8 cellular contexts compared by ENCODE assay signal in genomic region chr20:46400828-46401477, GRCh38. TPM values are rescaled to one million over a fixed set of nuclear protein-coding genes. Genes with fewer than 3 reads are reported as not detected.
DNase-seq lines count a peak whose midpoint lies in the region; ATAC-seq and TF ChIP-seq lines count a peak whose summit lies in the region.

No MANE protein-coding gene starts in this region.

- H3K4me3 ChIP-seq in right lobe of liver (no peak overlapping the region), upper lobe of right lung (peak overlapping the region; percentile 23)

- DNase-seq in AG08396 (ENCODE audit: low spot score) (peak; percentile 23), KBM-7 (peak; percentile 61), amniotic epithelial cell (ENCODE audit: low read depth) (peak; percentile 69), right lobe of liver (no peak), upper lobe of right lung (no peak), iPS-NIHi11 (ENCODE audit: low spot score) (no peak), SK-N-DZ (ENCODE audit: low spot score) (no peak)

- intact Hi-C loops in right lobe of liver (cut with DNase I) (no loop called here), upper lobe of right lung (cut with DNase I) (no loop called here)

- in situ Hi-C loops in KBM-7 (cut with MboI; ENCODE audit: low pct_unique_long_range_greater_than_20kb, low sequenced_read_pairs), result no loop called here

- H3K36me3 ChIP-seq in right lobe of liver, result no peaks in the 10 kb centered on the region
- peaks cover 7% of the 10 kb centered on the region for H3K36me3 ChIP-seq in upper lobe of right lung

- H3K4me1 ChIP-seq in right lobe of liver (peaks cover 0 to 46% (median 28%) of the 10 kb centered on the region in 4 donors), upper lobe of right lung (peaks cover 74% of the 10 kb centered on the region)

- WGBS in right lobe of liver (ENCODE audit: insufficient coverage, low coverage, low lambda C conversion rate, missing lambda C conversion rate), result 56% methylated on average over 6 of the region's 6 CpGs

- ATAC-seq in right lobe of liver, result peak in 2 of 4 donors; percentile 2 to 15
- ATAC-seq in upper lobe of right lung, result peak; percentile 34
- ATAC-seq in GM21515 (IDR thresholded peaks at IDR 0.05; ENCODE audit: unreplicated experiment), result no peak

- TF ChIP-seq CTCF in right lobe of liver (IDR thresholded peaks at IDR 0.05) (no peak), upper lobe of right lung (IDR thresholded peaks at IDR 0.05) (no peak)

- H3K27me3 ChIP-seq in right lobe of liver (no peaks in the 10 kb centered on the region), upper lobe of right lung (no peaks in the 10 kb centered on the region)

- H3K27ac ChIP-seq in right lobe of liver (peak overlapping the region; percentile 51 to 63 (median 63)), upper lobe of right lung (peak overlapping the region; percentile 77)

- H3K9me3 ChIP-seq in right lobe of liver (no peaks in the 10 kb centered on the region), upper lobe of right lung (no peaks in the 10 kb centered on the region)

- TF ChIP-seq POLR2A in right lobe of liver (IDR thresholded peaks at IDR 0.05), result no peak

RNA-seq across cellular contexts. Expression of gene ELMO2, which starts 5.5 kb away (rescaled TPM):
- 10 to 100 TPM; 14.9 to 22.9 (median 17.4) TPM for total RNA-seq in right lobe of liver
- 57.0 TPM for total RNA-seq in upper lobe of right lung
- 36.8 and 43.4 TPM in 2 replicates for polyA plus RNA-seq in SK-N-DZ (2014; cell fraction: cytosol; rRNA removed)
- polyA plus RNA-seq in SK-N-DZ (2014; cell fraction: nucleus; rRNA removed), result 54.2 and 54.6 TPM in 2 replicates

Comparison
In these comparisons a context has a peak if more than half of its experiments do, and no peak if none do; other contexts are left out.
1. DNase-seq: peak in AG08396 (single experiment), KBM-7 (single experiment) and amniotic epithelial cell (single experiment); none in right lobe of liver (0 of 3), upper lobe of right lung (single experiment), iPS-NIHi11 (single experiment) and SK-N-DZ (single experiment).